ENCODE assay signal across 2 cellular contexts in the genomic region with DNA sequence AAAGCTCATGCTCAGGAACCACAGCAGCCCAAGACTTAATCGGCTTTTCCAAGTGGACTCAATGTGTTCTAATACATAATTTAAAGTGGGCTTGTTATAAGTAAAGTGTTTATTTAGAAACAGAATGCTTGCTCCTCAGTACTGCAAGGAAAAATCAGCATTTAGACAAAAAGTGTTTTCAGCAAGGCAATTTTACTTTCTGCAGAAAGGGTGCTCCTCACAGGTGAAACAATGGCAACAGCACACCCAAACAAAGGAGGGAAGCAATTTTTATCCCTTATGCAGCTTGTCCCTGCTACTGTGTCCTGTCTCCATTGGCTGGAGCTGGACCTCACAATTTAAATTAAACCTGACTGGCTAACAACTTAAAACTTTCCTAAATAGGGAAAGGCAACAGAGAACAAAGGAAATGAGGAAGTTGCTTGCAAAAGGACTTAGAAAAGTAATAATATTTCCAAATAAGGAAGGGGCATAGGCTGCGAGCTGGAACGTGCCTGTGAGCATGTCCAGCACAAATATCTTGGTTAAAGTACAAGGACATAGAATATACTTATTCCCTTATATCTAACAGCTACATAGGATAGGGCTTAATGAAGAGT.
TF ChIP-seq lines count a peak whose summit lies in the region.

No MANE protein-coding gene starts in this region.

TF ChIP-seq in HEK293, 187 proteins besides CTCF, POLR2A, EP300 and RAD21 (continued from another document):
- TF ChIP-seq ZNF561 (tag by site-specific recombination; IDR thresholded peaks at IDR 0.05; ENCODE audit: borderline replicate concordance), result peak; percentile 80
TF ChIP-seq in HEK293: peak in this region for 2; not testable (repeated sequence) for 185.

TF ChIP-seq in GM12878, 131 proteins besides CTCF, POLR2A, EP300 and RAD21 (continued from another document):
- peak; percentile 79 for TF ChIP-seq RELB (IDR thresholded peaks at IDR 0.05; ENCODE audit: low read depth)
- TF ChIP-seq CBX3 (IDR thresholded peaks at IDR 0.05; ENCODE audit: borderline replicate concordance, low read depth), result peak; percentile 97; the same call in 1 of the 2 replicates
- TF ChIP-seq KLF5 (IDR thresholded peaks at IDR 0.05; ENCODE audit: partially characterized antibody), result peak; percentile 96
- TF ChIP-seq, protein P1, sequence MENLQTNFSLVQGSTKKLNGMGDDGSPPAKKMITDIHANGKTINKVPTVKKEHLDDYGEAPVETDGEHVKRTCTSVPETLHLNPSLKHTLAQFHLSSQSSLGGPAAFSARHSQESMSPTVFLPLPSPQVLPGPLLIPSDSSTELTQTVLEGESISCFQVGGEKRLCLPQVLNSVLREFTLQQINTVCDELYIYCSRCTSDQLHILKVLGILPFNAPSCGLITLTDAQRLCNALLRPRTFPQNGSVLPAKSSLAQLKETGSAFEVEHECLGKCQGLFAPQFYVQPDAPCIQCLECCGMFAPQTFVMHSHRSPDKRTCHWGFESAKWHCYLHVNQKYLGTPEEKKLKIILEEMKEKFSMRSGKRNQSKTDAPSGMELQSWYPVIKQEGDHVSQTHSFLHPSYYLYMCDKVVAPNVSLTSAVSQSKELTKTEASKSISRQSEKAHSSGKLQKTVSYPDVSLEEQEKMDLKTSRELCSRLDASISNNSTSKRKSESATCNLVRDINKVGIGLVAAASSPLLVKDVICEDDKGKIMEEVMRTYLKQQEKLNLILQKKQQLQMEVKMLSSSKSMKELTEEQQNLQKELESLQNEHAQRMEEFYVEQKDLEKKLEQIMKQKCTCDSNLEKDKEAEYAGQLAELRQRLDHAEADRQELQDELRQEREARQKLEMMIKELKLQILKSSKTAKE (IDR thresholded peaks at IDR 0.05; ENCODE audit: low read depth, poor library complexity, severe bottlenecking), result peak; percentile 39
